Comparison of ENCODE assay signal across 25 cellular contexts in the genomic region with DNA sequence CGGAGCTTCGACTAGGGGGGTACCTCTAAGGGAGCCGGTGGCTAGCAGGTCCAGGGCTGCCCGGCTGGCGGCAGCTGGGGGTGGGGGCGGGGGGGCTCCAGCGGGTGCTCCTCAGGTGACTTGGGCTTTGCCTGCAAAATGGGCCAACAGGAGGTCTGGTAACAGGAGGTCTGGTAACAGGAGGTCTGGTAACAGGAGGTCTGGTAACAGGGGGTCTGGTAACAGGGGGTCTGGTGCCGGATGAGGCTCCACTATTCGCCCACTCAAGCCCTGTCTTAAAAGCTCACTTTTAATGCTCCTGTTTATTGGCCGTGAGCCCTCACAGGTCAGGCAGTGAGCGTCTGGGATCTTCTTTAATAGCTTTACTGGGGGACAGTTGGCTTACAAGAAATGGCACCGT. TPM values are rescaled to one million over a fixed set of nuclear protein-coding genes. Genes with fewer than 3 reads are reported as not detected.
DNase-seq lines count a peak whose midpoint lies in the region; ATAC-seq and TF ChIP-seq lines count a peak whose summit lies in the region.
"Had no signal": no experiment of that assay in that cellular context is flagged by ENCODE, and none has a peak within 500 bp of the region (broad histone marks: within the 10 kb centered on the region; RNA-seq: fewer than 3 reads in every experiment).

No MANE protein-coding gene starts in this region.

- H3K36me3 ChIP-seq in left ventricle myocardium inferior: no peaks in the 10 kb centered on the region
- H3K36me3 ChIP-seq in sigmoid colon: no peaks in the 10 kb centered on the region
- H3K36me3 ChIP-seq: MG63 had no signal

- TF ChIP-seq EP300 in sigmoid colon (IDR thresholded peaks at IDR 0.05): no peak

- TF ChIP-seq CTCF in left ventricle myocardium inferior (IDR thresholded peaks at IDR 0.05; ENCODE audit: borderline replicate concordance): no peak
- TF ChIP-seq CTCF in sigmoid colon (IDR thresholded peaks at IDR 0.05): no peak

- H3K27me3 Mint-ChIP-seq in effector memory CD8-positive, alpha-beta T cell: no peaks in the 10 kb centered on the region

- WGBS in sigmoid colon, 2 donors: 65 to 74% methylated on average over 12 of the region's 12 CpGs

- H3K27ac ChIP-seq in left ventricle myocardium inferior (replicated peaks) (no peak overlapping the region), sigmoid colon (no peak overlapping the region)

- H3K9me3 Mint-ChIP-seq in effector memory CD8-positive, alpha-beta T cell: no peaks in the 10 kb centered on the region
- H3K9me3 Mint-ChIP-seq: CD8-positive, alpha-beta memory T cell had no signal

- H3K9me3 ChIP-seq in left ventricle myocardium inferior (replicated peaks): no peaks in the 10 kb centered on the region
- no peaks in the 10 kb centered on the region for H3K9me3 ChIP-seq in sigmoid colon
- H3K9me3 ChIP-seq: MG63 had no signal

- peaks cover 14% of the 10 kb centered on the region for H3K27me3 ChIP-seq in left ventricle myocardium inferior (ENCODE audit: low read depth)
- peaks cover 0 to 30% (median 0%) of the 10 kb centered on the region in 3 donors for H3K27me3 ChIP-seq in sigmoid colon
- H3K27me3 ChIP-seq: MG63 had no signal

- intact Hi-C loops in cardiac septum (cut with DNase I): no loop called here
- intact Hi-C loops in left ventricle myocardium inferior (cut with micrococcal nuclease): no loop called here
- intact Hi-C loops in sigmoid colon (cut with DNase I): no loop called here

- peak; percentile 10 for DNase-seq in activated CD8-positive, alpha-beta memory T cell treated with anti-CD3 and anti-CD28 coated beads, Interleukin-2, amount 50 U/mL, for 48 hours
- no peak for DNase-seq in activated CD8-positive, alpha-beta memory T cell treated with anti-CD3 and anti-CD28 coated beads, Interleukin-2, amount 50 U/mL, for 4 hours
- DNase-seq in cardiac septum (ENCODE audit: low spot score): peak; percentile 22
- no peak for DNase-seq in left ventricle myocardium inferior
- peak; percentile 13 for DNase-seq in sigmoid colon
- DNase-seq in effector memory CD8-positive, alpha-beta T cell: no peak
- DNase-seq in 8988T: no peak
- DNase-seq: AML-193; C1 segment of cervical spinal cord; CD8-positive, alpha-beta memory T cell; DMS153; DND-41; IMR-90; KG1; MG63; NCI-H2029 treated with DMSO at 0.1 percent for 48 hours; NCI-H226; NCI-H510A; NCI-H69; SHP77 had no signal

- H3K4me1 Mint-ChIP-seq in effector memory CD8-positive, alpha-beta T cell (ENCODE audit: low read depth in 2 of 2): no peaks in the 10 kb centered on the region
- H3K4me1 Mint-ChIP-seq: CD8-positive, alpha-beta memory T cell had no signal

- H3K4me3 Mint-ChIP-seq in effector memory CD8-positive, alpha-beta T cell: no peak overlapping the region
- H3K4me3 Mint-ChIP-seq: CD8-positive, alpha-beta memory T cell had no signal

- peaks cover 9% of the 10 kb centered on the region for H3K4me1 ChIP-seq in left ventricle myocardium inferior
- no peaks in the 10 kb centered on the region for H3K4me1 ChIP-seq in sigmoid colon

- no peak for TF ChIP-seq POLR2A in sigmoid colon (IDR thresholded peaks at IDR 0.05)

- no peak overlapping the region for H3K27ac Mint-ChIP-seq in effector memory CD8-positive, alpha-beta T cell

- ATAC-seq in effector memory CD8-positive, alpha-beta T cell (replicated peaks): no peak
- ATAC-seq: HCT116 had no signal

- no peaks in the 10 kb centered on the region for H3K36me3 Mint-ChIP-seq in effector memory CD8-positive, alpha-beta T cell (ENCODE audit: insufficient read depth)
- H3K36me3 Mint-ChIP-seq: CD8-positive, alpha-beta memory T cell had no signal

- no peak overlapping the region for H3K4me3 ChIP-seq in left ventricle myocardium inferior
- H3K4me3 ChIP-seq in sigmoid colon: no peak overlapping the region
- H3K4me3 ChIP-seq: MG63 had no signal

RNA-seq across cellular contexts. Expression of a gene that starts 40.4 kb away (rescaled TPM):
- not detected for total RNA-seq in cardiac septum
- not detected for total RNA-seq in left ventricle myocardium inferior
- total RNA-seq in sigmoid colon: not detected
- not detected for polyA plus RNA-seq in sigmoid colon
- total RNA-seq: A172; CD8-positive, alpha-beta memory T cell; H4; IMR-90; SK-MEL-5 had no signal
- polyA plus RNA-seq: AG04450; CD8-positive, alpha-beta memory T cell; IMR-90 had no signal

Comparison
In these comparisons a context has a peak if more than half of its experiments do, and no peak if none do; other contexts are left out.
1. DNase-seq: peak in activated CD8-positive, alpha-beta memory T cell treated with anti-CD3 and anti-CD28 coated beads, Interleukin-2, amount 50 U/mL, for 48 hours (single experiment), cardiac septum (single experiment) and sigmoid colon (single experiment); none in activated CD8-positive, alpha-beta memory T cell treated with anti-CD3 and anti-CD28 coated beads, Interleukin-2, amount 50 U/mL, for 4 hours (single experiment), left ventricle myocardium inferior (single experiment), effector memory CD8-positive, alpha-beta T cell (0 of 3) and 8988T (single experiment).